9 cellular contexts compared by ENCODE assay signal in the genomic region with DNA sequence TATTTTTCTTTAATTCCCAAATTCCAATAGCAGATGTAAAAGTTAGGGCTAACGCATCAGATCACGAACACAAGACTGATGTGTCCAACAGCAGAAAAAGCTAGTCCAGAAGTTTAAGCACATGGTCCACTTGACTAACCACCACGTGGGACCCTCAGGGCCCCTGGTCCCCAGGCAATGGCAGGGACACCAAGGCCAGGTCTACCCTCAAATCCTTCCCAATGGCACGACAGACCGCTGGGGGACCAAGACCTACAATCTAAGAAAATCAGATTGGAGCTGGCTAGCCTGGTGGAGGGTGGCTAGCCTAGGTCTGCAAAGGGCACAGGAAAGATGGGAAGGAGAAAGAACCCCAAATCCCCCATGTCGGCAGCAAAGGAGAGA. TPM values are rescaled to one million over a fixed set of nuclear protein-coding genes. Genes with fewer than 3 reads are reported as not detected.
A peak's percentile ranks its signal among the peaks of the same experiment; 100 is the strongest.
DNase-seq lines count a peak whose midpoint lies in the region; ATAC-seq and TF ChIP-seq lines count a peak whose summit lies in the region.
"Had no signal": no experiment of that assay in that cellular context is flagged by ENCODE, and none has a peak within 500 bp of the region (broad histone marks: within the 10 kb centered on the region; RNA-seq: fewer than 3 reads in every experiment).

No MANE protein-coding gene starts in this region.

- no peak for DNase-seq in AG10803 (ENCODE audit: low read depth)
- no peak for DNase-seq in colonic mucosa
- no peak for DNase-seq in natural killer cell
- no peak for DNase-seq in CD1c-positive myeloid dendritic cell (ENCODE audit: extremely low spot score)
- no peak for DNase-seq in dedifferentiated amniotic fluid mesenchymal stem cell (ENCODE audit: extremely low spot score)
- DNase-seq in 8988T: no peak
- DNase-seq in mucosa of descending colon: no peak
- DNase-seq: stimulated activated naive CD4-positive, alpha-beta T cell treated with Interleukin-2 at 50 U/mL for 16 hours had no signal

- peak overlapping the region; percentile 79 for H3K4me3 ChIP-seq in AG10803 (ENCODE audit: low read length)
- peak overlapping the region; percentile 87 for H3K4me3 ChIP-seq in colonic mucosa
- H3K4me3 ChIP-seq in mucosa of descending colon: no peak overlapping the region

- peak overlapping the region; percentile 66 to 78 for H3K9ac ChIP-seq in colonic mucosa (ENCODE audit: low read depth in 2 of 2, low read length in 2 of 2)

- H3K36me3 ChIP-seq in KOPT-K1 (ENCODE audit: insufficient read depth, low read length) (peaks cover 33% of the 10 kb centered on the region), colonic mucosa (peaks cover 4% of the 10 kb centered on the region), mucosa of descending colon (ENCODE audit: low read depth) (no peaks in the 10 kb centered on the region)

- no peaks in the 10 kb centered on the region for H3K36me3 Mint-ChIP-seq in natural killer cell

- H3K4me1 Mint-ChIP-seq in natural killer cell: peaks cover 25 to 32% of the 10 kb centered on the region in 2 donors

- H3K9me3 ChIP-seq in KOPT-K1 (ENCODE audit: insufficient read depth, low read length, poor library complexity, severe bottlenecking): no peaks in the 10 kb centered on the region
- no peaks in the 10 kb centered on the region for H3K9me3 ChIP-seq in colonic mucosa
- H3K9me3 ChIP-seq in mucosa of descending colon: no peaks in the 10 kb centered on the region

- H3K9me3 Mint-ChIP-seq in natural killer cell: no peaks in the 10 kb centered on the region

- H3K27me3 Mint-ChIP-seq in natural killer cell (ENCODE audit: low read depth in 2 of 2): no peaks in the 10 kb centered on the region

- no peak for TF ChIP-seq CTCF in AG10803 (conservative IDR thresholded peaks at IDR 0.05; ENCODE audit: low read length)
- no peak for TF ChIP-seq CTCF in colonic mucosa (IDR thresholded peaks at IDR 0.05)
- TF ChIP-seq CTCF in natural killer cell (IDR thresholded peaks at IDR 0.05): no peak
- TF ChIP-seq CTCF in mucosa of descending colon (IDR thresholded peaks at IDR 0.05): no peak

- no peaks in the 10 kb centered on the region for H3K27me3 ChIP-seq in colonic mucosa

- H3K4me1 ChIP-seq in colonic mucosa (peaks cover 19% of the 10 kb centered on the region), mucosa of descending colon (ENCODE audit: low read depth) (peaks cover 18% of the 10 kb centered on the region)

- ATAC-seq in natural killer cell (no peak), mucosa of descending colon (no peak)

- H3K27ac ChIP-seq in KOPT-K1 (ENCODE audit: low read depth, low read length, poor library complexity, severe bottlenecking) (peak overlapping the region; percentile 65), colonic mucosa (no peak overlapping the region)

- intact Hi-C loops in colonic mucosa (cut with DNase I): loop anchor here (5.0 kb wide), 1 partner anchor 225 kb away; no protein-coding TSS in a partner anchor
- intact Hi-C loops in natural killer cell (cut with micrococcal nuclease): loop anchor here (5.0 to 10.0 kb wide), 3 partner anchors 60 to 218 kb away; a partner anchor contains a TSS
- intact Hi-C loops in mucosa of descending colon (cut with DNase I, micrococcal nuclease): loop anchor here in 1 of 2 donors (5.0 kb wide), 1 partner anchor 220 kb away; no protein-coding TSS in a partner anchor

- H3K27ac Mint-ChIP-seq in natural killer cell: peak overlapping the region; percentile 84 to 94

- peak overlapping the region; percentile 96 for H3K4me3 Mint-ChIP-seq in natural killer cell

RNA-seq across cellular contexts. Expression of a gene that starts 1.5 kb away (rescaled TPM):
- total RNA-seq in colonic mucosa (10 to 100 TPM; 20.9 to 33.4 TPM), natural killer cell (100 to 1,000 TPM in 2 of 3 donors, 10 to 100 TPM in 1; 92.0 to 102 (median 101) TPM), mucosa of descending colon (10 to 100 TPM; 34.6 to 49.8 (median 48.1) TPM)

RNA-seq across cellular contexts. Expression of a gene that starts 13.4 kb away (rescaled TPM):
- 10 to 100 TPM; 28.8 to 43.4 TPM for total RNA-seq in colonic mucosa
- 10 to 100 TPM; 17.6 to 22.1 (median 17.6) TPM for total RNA-seq in natural killer cell
- total RNA-seq in mucosa of descending colon: 10 to 100 TPM; 24.8 to 28.9 (median 26.8) TPM

RNA-seq across cellular contexts. Expression of a gene that starts 19.0 kb away (rescaled TPM):
- 100 to 1,000 TPM; 292 to 312 TPM for total RNA-seq in colonic mucosa
- total RNA-seq in natural killer cell: 100 to 1,000 TPM; 194 to 227 (median 212) TPM
- 100 to 1,000 TPM; 197 to 257 (median 232) TPM for total RNA-seq in mucosa of descending colon

RNA-seq across cellular contexts. Expression of a gene that starts 27.7 kb away (rescaled TPM):
- total RNA-seq in colonic mucosa: not detected
- total RNA-seq in natural killer cell: not detected
- not detected for total RNA-seq in mucosa of descending colon

RNA-seq across cellular contexts. Expression of a gene that starts 36.3 kb away (rescaled TPM):
- total RNA-seq in colonic mucosa: under 1 TPM in 1 of 2 donors, not detected in 1; 0.29 TPM
- not detected for total RNA-seq in natural killer cell
- 1 to 10 TPM in 1 of 3 donors, not detected in 2; 1.2 TPM for total RNA-seq in mucosa of descending colon
